Comparison of ENCODE assay signal across 1 cellular context in the genomic region with DNA sequence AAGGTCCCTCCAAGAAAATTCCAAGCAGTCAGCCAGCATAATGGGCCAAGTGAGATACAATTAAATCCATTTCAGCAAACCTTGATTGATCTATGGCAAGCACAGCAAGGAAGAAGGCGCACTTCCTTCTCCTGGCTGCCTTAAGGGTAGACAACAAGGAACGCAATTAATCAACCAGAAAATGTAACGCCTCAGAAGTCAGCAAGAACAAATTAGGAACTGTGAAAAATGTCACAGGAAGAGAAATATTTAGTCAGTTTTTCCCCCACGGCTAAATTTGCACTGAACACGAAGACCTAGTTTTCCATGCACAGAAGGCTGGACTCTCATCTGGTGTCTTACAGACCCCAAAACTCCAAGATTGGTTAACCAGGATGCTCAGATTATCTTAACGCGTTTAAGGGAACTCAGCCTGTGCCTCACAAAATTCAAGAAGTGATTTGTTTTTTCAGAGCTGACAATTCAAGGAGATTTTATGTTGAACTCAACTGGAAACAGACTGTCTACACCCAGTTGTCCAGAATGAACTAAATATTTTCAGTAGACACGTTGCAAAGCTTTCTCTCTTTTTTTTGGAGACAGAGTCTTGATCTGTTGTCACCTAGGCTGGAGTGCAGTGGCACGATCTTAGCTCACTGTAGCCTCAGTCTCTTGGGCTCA.
A peak's percentile ranks its signal among the peaks of the same experiment; 100 is the strongest.
TF ChIP-seq lines count a peak whose summit lies in the region.

No MANE protein-coding gene starts in this region.

TF ChIP-seq in GM12878, 131 proteins besides CTCF, POLR2A, EP300 and RAD21 (continues in another document):
- TF ChIP-seq MEF2B (IDR thresholded peaks at IDR 0.05; ENCODE audit: partially characterized antibody, poor library complexity, severe bottlenecking) = no peak
- TF ChIP-seq FOXK2 (IDR thresholded peaks at IDR 0.05) = no peak
- TF ChIP-seq MEF2A (IDR thresholded peaks at IDR 0.05; ENCODE audit: insufficient read depth, low read depth, low read length) = peak; percentile 61; the same call in 1 of the 2 replicates
- TF ChIP-seq CHD2 (IDR thresholded peaks at IDR 0.05; ENCODE audit: borderline replicate concordance, low read depth, low read length) = peak; percentile 52; the same call in 1 of the 2 replicates
- no peak for TF ChIP-seq NR2C2 (IDR thresholded peaks at IDR 0.05; ENCODE audit: borderline replicate concordance, control insufficient read depth, insufficient read length, low read depth)
- TF ChIP-seq RCOR1 (conservative IDR thresholded peaks at IDR 0.05; ENCODE audit: low read depth, low read length) = 0 out of 2 replicates have a peak, but pooled peaks have one; percentile 49
- TF ChIP-seq JUND (IDR thresholded peaks at IDR 0.05; ENCODE audit: low read depth, low read length) = no peak
- no peak for TF ChIP-seq STAT3 (IDR thresholded peaks at IDR 0.05; ENCODE audit: low read depth, low read length)
- TF ChIP-seq PAX5 (IDR thresholded peaks at IDR 0.05; ENCODE audit: borderline replicate concordance, low read depth, low read length) = peak; percentile 35; the same call in 1 of the 2 replicates
- TF ChIP-seq, protein P1, sequence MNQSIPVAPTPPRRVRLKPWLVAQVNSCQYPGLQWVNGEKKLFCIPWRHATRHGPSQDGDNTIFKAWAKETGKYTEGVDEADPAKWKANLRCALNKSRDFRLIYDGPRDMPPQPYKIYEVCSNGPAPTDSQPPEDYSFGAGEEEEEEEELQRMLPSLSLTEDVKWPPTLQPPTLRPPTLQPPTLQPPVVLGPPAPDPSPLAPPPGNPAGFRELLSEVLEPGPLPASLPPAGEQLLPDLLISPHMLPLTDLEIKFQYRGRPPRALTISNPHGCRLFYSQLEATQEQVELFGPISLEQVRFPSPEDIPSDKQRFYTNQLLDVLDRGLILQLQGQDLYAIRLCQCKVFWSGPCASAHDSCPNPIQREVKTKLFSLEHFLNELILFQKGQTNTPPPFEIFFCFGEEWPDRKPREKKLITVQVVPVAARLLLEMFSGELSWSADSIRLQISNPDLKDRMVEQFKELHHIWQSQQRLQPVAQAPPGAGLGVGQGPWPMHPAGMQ (IDR thresholded peaks at IDR 0.05; ENCODE audit: borderline replicate concordance) = no peak
- TF ChIP-seq RELA (IDR thresholded peaks at IDR 0.05; ENCODE audit: borderline replicate concordance, partially characterized antibody) = no peak
- no peak for TF ChIP-seq NR2C1 (IDR thresholded peaks at IDR 0.05)
- TF ChIP-seq, protein P2, sequence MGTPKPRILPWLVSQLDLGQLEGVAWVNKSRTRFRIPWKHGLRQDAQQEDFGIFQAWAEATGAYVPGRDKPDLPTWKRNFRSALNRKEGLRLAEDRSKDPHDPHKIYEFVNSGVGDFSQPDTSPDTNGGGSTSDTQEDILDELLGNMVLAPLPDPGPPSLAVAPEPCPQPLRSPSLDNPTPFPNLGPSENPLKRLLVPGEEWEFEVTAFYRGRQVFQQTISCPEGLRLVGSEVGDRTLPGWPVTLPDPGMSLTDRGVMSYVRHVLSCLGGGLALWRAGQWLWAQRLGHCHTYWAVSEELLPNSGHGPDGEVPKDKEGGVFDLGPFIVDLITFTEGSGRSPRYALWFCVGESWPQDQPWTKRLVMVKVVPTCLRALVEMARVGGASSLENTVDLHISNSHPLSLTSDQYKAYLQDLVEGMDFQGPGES (IDR thresholded peaks at IDR 0.05) = no peak
- no peak for TF ChIP-seq ESRRA (IDR thresholded peaks at IDR 0.05; ENCODE audit: low read length)
- 0 out of 2 replicates have a peak, but pooled peaks have one; percentile 18 for TF ChIP-seq IRF4 (IDR thresholded peaks at IDR 0.05; ENCODE audit: low read depth, low read length)
- TF ChIP-seq, protein P3, sequence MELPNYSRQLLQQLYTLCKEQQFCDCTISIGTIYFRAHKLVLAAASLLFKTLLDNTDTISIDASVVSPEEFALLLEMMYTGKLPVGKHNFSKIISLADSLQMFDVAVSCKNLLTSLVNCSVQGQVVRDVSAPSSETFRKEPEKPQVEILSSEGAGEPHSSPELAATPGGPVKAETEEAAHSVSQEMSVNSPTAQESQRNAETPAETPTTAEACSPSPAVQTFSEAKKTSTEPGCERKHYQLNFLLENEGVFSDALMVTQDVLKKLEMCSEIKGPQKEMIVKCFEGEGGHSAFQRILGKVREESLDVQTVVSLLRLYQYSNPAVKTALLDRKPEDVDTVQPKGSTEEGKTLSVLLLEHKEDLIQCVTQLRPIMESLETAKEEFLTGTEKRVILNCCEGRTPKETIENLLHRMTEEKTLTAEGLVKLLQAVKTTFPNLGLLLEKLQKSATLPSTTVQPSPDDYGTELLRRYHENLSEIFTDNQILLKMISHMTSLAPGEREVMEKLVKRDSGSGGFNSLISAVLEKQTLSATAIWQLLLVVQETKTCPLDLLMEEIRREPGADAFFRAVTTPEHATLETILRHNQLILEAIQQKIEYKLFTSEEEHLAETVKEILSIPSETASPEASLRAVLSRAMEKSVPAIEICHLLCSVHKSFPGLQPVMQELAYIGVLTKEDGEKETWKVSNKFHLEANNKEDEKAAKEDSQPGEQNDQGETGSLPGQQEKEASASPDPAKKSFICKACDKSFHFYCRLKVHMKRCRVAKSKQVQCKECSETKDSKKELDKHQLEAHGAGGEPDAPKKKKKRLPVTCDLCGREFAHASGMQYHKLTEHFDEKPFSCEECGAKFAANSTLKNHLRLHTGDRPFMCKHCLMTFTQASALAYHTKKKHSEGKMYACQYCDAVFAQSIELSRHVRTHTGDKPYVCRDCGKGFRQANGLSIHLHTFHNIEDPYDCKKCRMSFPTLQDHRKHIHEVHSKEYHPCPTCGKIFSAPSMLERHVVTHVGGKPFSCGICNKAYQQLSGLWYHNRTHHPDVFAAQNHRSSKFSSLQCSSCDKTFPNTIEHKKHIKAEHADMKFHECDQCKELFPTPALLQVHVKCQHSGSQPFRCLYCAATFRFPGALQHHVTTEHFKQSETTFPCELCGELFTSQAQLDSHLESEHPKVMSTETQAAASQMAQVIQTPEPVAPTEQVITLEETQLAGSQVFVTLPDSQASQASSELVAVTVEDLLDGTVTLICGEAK (IDR thresholded peaks at IDR 0.05; ENCODE audit: borderline replicate concordance) = 0 out of 2 replicates have a peak, but pooled peaks have one; percentile 0
- no peak for TF ChIP-seq STAT1 (conservative IDR thresholded peaks at IDR 0.05)
- TF ChIP-seq, protein P4, sequence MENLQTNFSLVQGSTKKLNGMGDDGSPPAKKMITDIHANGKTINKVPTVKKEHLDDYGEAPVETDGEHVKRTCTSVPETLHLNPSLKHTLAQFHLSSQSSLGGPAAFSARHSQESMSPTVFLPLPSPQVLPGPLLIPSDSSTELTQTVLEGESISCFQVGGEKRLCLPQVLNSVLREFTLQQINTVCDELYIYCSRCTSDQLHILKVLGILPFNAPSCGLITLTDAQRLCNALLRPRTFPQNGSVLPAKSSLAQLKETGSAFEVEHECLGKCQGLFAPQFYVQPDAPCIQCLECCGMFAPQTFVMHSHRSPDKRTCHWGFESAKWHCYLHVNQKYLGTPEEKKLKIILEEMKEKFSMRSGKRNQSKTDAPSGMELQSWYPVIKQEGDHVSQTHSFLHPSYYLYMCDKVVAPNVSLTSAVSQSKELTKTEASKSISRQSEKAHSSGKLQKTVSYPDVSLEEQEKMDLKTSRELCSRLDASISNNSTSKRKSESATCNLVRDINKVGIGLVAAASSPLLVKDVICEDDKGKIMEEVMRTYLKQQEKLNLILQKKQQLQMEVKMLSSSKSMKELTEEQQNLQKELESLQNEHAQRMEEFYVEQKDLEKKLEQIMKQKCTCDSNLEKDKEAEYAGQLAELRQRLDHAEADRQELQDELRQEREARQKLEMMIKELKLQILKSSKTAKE (IDR thresholded peaks at IDR 0.05; ENCODE audit: low read depth, poor library complexity, severe bottlenecking) = no peak
- TF ChIP-seq HDAC6 (IDR thresholded peaks at IDR 0.05; ENCODE audit: unreplicated experiment) = no peak
- 0 out of 3 replicates have a peak, but pooled peaks have one; percentile 8 for TF ChIP-seq POU2F2 (IDR thresholded peaks at IDR 0.05; ENCODE audit: borderline replicate concordance, low read depth, low read length)
- TF ChIP-seq GABPA (IDR thresholded peaks at IDR 0.05; ENCODE audit: low read depth) = no peak
- TF ChIP-seq, protein P5, sequence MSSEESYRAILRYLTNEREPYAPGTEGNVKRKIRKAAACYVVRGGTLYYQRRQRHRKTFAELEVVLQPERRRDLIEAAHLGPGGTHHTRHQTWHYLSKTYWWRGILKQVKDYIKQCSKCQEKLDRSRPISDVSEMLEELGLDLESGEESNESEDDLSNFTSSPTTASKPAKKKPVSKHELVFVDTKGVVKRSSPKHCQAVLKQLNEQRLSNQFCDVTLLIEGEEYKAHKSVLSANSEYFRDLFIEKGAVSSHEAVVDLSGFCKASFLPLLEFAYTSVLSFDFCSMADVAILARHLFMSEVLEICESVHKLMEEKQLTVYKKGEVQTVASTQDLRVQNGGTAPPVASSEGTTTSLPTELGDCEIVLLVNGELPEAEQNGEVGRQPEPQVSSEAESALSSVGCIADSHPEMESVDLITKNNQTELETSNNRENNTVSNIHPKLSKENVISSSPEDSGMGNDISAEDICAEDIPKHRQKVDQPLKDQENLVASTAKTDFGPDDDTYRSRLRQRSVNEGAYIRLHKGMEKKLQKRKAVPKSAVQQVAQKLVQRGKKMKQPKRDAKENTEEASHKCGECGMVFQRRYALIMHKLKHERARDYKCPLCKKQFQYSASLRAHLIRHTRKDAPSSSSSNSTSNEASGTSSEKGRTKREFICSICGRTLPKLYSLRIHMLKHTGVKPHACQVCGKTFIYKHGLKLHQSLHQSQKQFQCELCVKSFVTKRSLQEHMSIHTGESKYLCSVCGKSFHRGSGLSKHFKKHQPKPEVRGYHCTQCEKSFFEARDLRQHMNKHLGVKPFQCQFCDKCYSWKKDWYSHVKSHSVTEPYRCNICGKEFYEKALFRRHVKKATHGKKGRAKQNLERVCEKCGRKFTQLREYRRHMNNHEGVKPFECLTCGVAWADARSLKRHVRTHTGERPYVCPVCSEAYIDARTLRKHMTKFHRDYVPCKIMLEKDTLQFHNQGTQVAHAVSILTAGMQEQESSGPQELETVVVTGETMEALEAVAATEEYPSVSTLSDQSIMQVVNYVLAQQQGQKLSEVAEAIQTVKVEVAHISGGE (CRISPR knock-in tag; IDR thresholded peaks at IDR 0.05) = no peak
- no peak for TF ChIP-seq TCF3 (IDR thresholded peaks at IDR 0.05; ENCODE audit: borderline replicate concordance, insufficient read depth, low read depth, low read length)
- peak; percentile 16; the same call in 1 of the 2 replicates for TF ChIP-seq BACH1 (IDR thresholded peaks at IDR 0.05; ENCODE audit: borderline replicate concordance)
- TF ChIP-seq IKZF2 (IDR thresholded peaks at IDR 0.05) = peak; percentile 91 to 96
- no peak for TF ChIP-seq SRF (IDR thresholded peaks at IDR 0.05; ENCODE audit: low read depth in 2 of 2, low read length in 2 of 2)
- TF ChIP-seq RUNX3 (IDR thresholded peaks at IDR 0.05; ENCODE audit: low read length) = no peak; the same call in 1 of the 2 replicates
- TF ChIP-seq ZBED1 (IDR thresholded peaks at IDR 0.05; ENCODE audit: borderline replicate concordance) = no peak
- 0 out of 2 replicates have a peak, but pooled peaks have one; percentile 66 for TF ChIP-seq MTA3 (IDR thresholded peaks at IDR 0.05; ENCODE audit: borderline replicate concordance, low read length)
- TF ChIP-seq ZNF274 (IDR thresholded peaks at IDR 0.05; ENCODE audit: insufficient read depth, insufficient read length) = no peak
- no peak for TF ChIP-seq NR2F1 (conservative IDR thresholded peaks at IDR 0.05)
- TF ChIP-seq, protein P6, sequence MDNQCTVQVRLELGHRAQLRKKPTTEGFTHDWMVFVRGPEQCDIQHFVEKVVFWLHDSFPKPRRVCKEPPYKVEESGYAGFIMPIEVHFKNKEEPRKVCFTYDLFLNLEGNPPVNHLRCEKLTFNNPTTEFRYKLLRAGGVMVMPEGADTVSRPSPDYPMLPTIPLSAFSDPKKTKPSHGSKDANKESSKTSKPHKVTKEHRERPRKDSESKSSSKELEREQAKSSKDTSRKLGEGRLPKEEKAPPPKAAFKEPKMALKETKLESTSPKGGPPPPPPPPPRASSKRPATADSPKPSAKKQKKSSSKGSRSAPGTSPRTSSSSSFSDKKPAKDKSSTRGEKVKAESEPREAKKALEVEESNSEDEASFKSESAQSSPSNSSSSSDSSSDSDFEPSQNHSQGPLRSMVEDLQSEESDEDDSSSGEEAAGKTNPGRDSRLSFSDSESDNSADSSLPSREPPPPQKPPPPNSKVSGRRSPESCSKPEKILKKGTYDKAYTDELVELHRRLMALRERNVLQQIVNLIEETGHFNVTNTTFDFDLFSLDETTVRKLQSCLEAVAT (IDR thresholded peaks at IDR 0.05) = no peak
- no peak for TF ChIP-seq FOS (IDR thresholded peaks at IDR 0.05; ENCODE audit: borderline replicate concordance, extremely low read depth, insufficient read length)
- no peak for TF ChIP-seq EED (IDR thresholded peaks at IDR 0.05; ENCODE audit: low read depth)
- TF ChIP-seq NFXL1 (IDR thresholded peaks at IDR 0.05; ENCODE audit: borderline replicate concordance) = no peak
- TF ChIP-seq, protein P7, sequence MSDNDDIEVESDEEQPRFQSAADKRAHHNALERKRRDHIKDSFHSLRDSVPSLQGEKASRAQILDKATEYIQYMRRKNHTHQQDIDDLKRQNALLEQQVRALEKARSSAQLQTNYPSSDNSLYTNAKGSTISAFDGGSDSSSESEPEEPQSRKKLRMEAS (IDR thresholded peaks at IDR 0.05; ENCODE audit: low read depth, low read length) = 0 out of 2 replicates have a peak, but pooled peaks have one; percentile 22
- TF ChIP-seq, protein P8, sequence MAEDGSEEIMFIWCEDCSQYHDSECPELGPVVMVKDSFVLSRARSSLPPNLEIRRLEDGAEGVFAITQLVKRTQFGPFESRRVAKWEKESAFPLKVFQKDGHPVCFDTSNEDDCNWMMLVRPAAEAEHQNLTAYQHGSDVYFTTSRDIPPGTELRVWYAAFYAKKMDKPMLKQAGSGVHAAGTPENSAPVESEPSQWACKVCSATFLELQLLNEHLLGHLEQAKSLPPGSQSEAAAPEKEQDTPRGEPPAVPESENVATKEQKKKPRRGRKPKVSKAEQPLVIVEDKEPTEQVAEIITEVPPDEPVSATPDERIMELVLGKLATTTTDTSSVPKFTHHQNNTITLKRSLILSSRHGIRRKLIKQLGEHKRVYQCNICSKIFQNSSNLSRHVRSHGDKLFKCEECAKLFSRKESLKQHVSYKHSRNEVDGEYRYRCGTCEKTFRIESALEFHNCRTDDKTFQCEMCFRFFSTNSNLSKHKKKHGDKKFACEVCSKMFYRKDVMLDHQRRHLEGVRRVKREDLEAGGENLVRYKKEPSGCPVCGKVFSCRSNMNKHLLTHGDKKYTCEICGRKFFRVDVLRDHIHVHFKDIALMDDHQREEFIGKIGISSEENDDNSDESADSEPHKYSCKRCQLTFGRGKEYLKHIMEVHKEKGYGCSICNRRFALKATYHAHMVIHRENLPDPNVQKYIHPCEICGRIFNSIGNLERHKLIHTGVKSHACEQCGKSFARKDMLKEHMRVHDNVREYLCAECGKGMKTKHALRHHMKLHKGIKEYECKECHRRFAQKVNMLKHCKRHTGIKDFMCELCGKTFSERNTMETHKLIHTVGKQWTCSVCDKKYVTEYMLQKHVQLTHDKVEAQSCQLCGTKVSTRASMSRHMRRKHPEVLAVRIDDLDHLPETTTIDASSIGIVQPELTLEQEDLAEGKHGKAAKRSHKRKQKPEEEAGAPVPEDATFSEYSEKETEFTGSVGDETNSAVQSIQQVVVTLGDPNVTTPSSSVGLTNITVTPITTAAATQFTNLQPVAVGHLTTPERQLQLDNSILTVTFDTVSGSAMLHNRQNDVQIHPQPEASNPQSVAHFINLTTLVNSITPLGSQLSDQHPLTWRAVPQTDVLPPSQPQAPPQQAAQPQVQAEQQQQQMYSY (CRISPR knock-in tag; IDR thresholded peaks at IDR 0.05) = no peak
- TF ChIP-seq, protein P9, sequence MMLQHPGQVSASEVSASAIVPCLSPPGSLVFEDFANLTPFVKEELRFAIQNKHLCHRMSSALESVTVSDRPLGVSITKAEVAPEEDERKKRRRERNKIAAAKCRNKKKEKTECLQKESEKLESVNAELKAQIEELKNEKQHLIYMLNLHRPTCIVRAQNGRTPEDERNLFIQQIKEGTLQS (IDR thresholded peaks at IDR 0.05; ENCODE audit: borderline replicate concordance, extremely low read depth, low read depth, low read length) = no peak
- TF ChIP-seq EZH2 (IDR thresholded peaks at IDR 0.05; ENCODE audit: borderline replicate concordance, control insufficient read depth, low read depth, low read length) = no peak
- TF ChIP-seq RBBP5 (conservative IDR thresholded peaks at IDR 0.05) = no peak
